7 cellular contexts compared by ENCODE assay signal in genomic region chr3:9865125-9865637, GRCh38. TPM values are rescaled to one million over a fixed set of nuclear protein-coding genes. Genes with fewer than 3 reads are reported as not detected.
"Had no signal": no experiment of that assay in that cellular context is flagged by ENCODE, and none has a peak within 500 bp of the region (broad histone marks: within the 10 kb centered on the region; RNA-seq: fewer than 3 reads in every experiment).

No MANE protein-coding gene starts in this region.

RNA-seq across cellular contexts. Expression of gene CIDEC, which starts 14.9 kb away (rescaled TPM):
- total RNA-seq: activated CD8-positive, alpha-beta T cell treated with anti-CD3 and anti-CD28 coated beads, Interleukin-2, amount 10 ng/mL, durations not matched to agents 7 days and 5 days; activated T-helper 1 cell treated with anti-CD3 and anti-CD28 coated beads, Interleukin-12 subunit alpha, Interleukin-12 subunit beta, Interleukin-2, Interleukin-4 antibody, amounts not matched to agents 30 ng/mL and 10 ng/mL and 1 ng/mL, durations not matched to agents 14 hours and 24 hours and 36 hours; epithelial cell of proximal tubule; frontal cortex; neural crest cell; progenitor cell of endocrine pancreas; SJSA1 had no signal
